ENCODE assay signal across 1 cellular context in the genomic region with DNA sequence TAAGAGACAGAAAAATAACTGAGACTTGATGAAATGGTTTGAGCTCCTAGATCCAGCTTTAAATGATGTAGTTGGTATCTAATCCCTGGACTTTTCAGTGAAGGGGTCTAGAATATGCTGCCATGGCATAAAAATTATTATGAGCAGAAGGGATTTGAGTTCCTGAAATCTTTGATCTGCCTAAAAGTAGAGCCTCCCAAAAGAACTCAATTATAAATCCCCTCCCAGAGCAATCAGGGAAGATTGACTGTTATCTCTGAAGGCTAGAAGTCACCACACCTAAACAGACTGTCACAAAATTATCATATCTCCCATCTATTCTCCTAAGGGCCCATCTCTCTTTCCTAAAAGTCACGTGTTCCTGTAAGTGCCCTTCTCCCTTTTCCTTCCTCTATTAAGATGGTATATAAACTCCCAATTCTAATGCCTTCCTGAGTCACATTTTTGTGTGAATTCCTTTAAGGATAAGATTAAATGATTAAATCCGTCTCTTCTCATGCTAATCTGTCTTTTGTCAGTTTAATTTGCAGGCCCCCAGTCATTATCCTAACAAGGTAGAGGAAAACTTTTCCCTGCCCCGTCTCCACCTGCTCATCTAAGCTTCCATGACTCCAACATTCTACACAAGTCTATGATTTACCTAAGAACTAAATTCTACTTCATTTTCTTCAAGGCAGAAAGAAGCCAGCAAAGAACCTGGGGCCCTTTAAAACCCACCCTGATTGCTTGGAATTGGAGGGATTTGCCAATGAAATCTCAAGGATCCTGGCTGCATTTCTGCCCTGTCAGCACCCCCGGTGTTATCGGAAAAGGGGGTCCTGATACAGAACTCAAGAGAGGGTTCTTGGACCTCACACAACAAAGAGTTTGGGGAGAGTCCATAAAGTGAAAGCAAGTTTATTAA.
TF ChIP-seq lines count a peak whose summit lies in the region.

No MANE protein-coding gene starts in this region.

TF ChIP-seq in A549, 52 proteins besides CTCF, POLR2A, EP300 and RAD21 (continued from another document):
- TF ChIP-seq, protein P1, sequence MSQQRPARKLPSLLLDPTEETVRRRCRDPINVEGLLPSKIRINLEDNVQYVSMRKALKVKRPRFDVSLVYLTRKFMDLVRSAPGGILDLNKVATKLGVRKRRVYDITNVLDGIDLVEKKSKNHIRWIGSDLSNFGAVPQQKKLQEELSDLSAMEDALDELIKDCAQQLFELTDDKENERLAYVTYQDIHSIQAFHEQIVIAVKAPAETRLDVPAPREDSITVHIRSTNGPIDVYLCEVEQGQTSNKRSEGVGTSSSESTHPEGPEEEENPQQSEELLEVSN (IDR thresholded peaks at IDR 0.05; ENCODE audit: borderline replicate concordance, low read depth): no peak
